Comparison of ENCODE assay signal across 8 cellular contexts in genomic region chr12:43444940-43445564, GRCh38.
DNase-seq lines count a peak whose midpoint lies in the region; ATAC-seq, FAIRE-seq and TF ChIP-seq lines count a peak whose summit lies in the region.

No MANE protein-coding gene starts in this region.

- FAIRE-seq in GM19239 (lab: Jason Lieb, UNC), result peak; percentile 37
- peak; percentile 79 for FAIRE-seq in islet of Langerhans (lab: Jason Lieb, UNC)

- peaks cover 4% of the 10 kb centered on the region for H3K27me3 Mint-ChIP-seq in Caco-2 (ENCODE audit: insufficient read depth, unreplicated experiment)

- H3K27me3 ChIP-seq in Caco-2 (replicated peaks; ENCODE audit: control insufficient read depth, insufficient read depth, low read length), result no peaks in the 10 kb centered on the region
- no peaks in the 10 kb centered on the region for H3K27me3 ChIP-seq in SJSA1 (replicated peaks)

- H3K36me3 ChIP-seq in Caco-2 (ENCODE audit: control insufficient read depth, insufficient read depth, low read length), result no peaks in the 10 kb centered on the region
- H3K36me3 ChIP-seq in SJSA1, result no peaks in the 10 kb centered on the region

- DNase-seq in Caco-2 (peak; percentile 58 to 75), GM19239 (ENCODE audit: insufficient read length, low spot score) (peak; percentile 2), HT1080 (ENCODE audit: low read depth) (peak; percentile 24), SJSA1 (ENCODE audit: low read depth in 1 of 2, low spot score in 2 of 2) (peak; percentile 22 to 51), astrocyte of the hippocampus (ENCODE audit: low read depth, low spot score) (peak; percentile 68)
- peak; percentile 10 to 46 for DNase-seq in stimulated activated CD4-positive, alpha-beta T cell treated with anti-CD3 and anti-CD28 coated beads, Interleukin-4, amount 100 ng/mL, for 4 hours

- no TSS peak for BruUV-seq in Caco-2 (replicated peaks; lab: Mats Ljungman, UMichigan)

- CTCF ChIA-PET in Caco-2 (lab: Charles Lee), result no interaction called here

- peak; percentile 85 to 88 for TF ChIP-seq CTCF in Caco-2 (IDR thresholded peaks at IDR 0.05; ENCODE audit: insufficient read depth in 1 of 2, low read depth in 1 of 2, low read length in 1 of 2, severe bottlenecking in 1 of 2, unreplicated experiment in 1 of 2)

- H3K4me1 ChIP-seq in Caco-2 (no peaks in the 10 kb centered on the region), SJSA1 (replicated peaks) (no peaks in the 10 kb centered on the region)

- ATAC-seq in HG02610 (IDR thresholded peaks at IDR 0.05; ENCODE audit: unreplicated experiment), result no peak

- H3K4me3 ChIP-seq in Caco-2 (ENCODE audit: low read depth, low read length) (no peak overlapping the region), SJSA1 (no peak overlapping the region)

- no peak overlapping the region for H3K4me3 Mint-ChIP-seq in Caco-2 (ENCODE audit: unreplicated experiment)

- no peak overlapping the region for H3K27ac ChIP-seq in SJSA1

- intact Hi-C loops in Caco-2 (cut with micrococcal nuclease; ENCODE audit: unreplicated experiment), result loop anchor here (2.0 to 5.0 kb wide), 2 partner anchors 232 to 284 kb away; no protein-coding TSS in a partner anchor

- H3K9me3 ChIP-seq in Caco-2, result no peaks in the 10 kb centered on the region
- no peaks in the 10 kb centered on the region for H3K9me3 ChIP-seq in SJSA1 (replicated peaks)

- H3K4me1 Mint-ChIP-seq in Caco-2 (ENCODE audit: low read depth, unreplicated experiment), result no peaks in the 10 kb centered on the region

- POLR2A ChIA-PET in Caco-2 (lab: Charles Lee), result no interaction called here

- no peak overlapping the region for H3K27ac Mint-ChIP-seq in Caco-2 (ENCODE audit: unreplicated experiment)

- no peaks in the 10 kb centered on the region for H3K36me3 Mint-ChIP-seq in Caco-2 (ENCODE audit: insufficient read depth, unreplicated experiment)

- no peaks in the 10 kb centered on the region for H3K9me3 Mint-ChIP-seq in Caco-2 (ENCODE audit: unreplicated experiment)

Comparison
In these comparisons a context has a peak if more than half of its experiments do, and no peak if none do; other contexts are left out.
1. DNase-seq: peak in every context shown above with its lines; median percentile 68 in astrocyte of the hippocampus; 66 in Caco-2; 36 in SJSA1; 28 in stimulated activated CD4-positive, alpha-beta T cell treated with anti-CD3 and anti-CD28 coated beads, Interleukin-4, amount 100 ng/mL, for 4 hours; 24 in HT1080; 2 in GM19239.